Comparison of ENCODE assay signal across 8 cellular contexts in the genomic region with DNA sequence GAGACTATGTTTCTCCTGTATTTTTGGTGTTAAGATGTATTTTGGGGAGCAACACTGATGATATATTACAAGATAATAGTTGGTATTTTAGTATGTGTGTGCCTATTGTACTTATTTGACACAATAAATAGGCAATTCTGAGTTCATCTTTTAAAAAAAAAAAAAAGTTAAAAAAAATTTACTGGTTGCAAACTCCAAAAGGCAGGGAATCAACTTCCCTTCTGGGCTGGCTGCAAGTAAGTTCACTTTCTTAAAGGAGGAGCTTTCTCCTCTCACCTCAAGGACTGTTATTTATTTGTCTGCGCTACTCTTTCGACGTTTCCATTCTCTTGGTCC. TPM values are rescaled to one million over a fixed set of nuclear protein-coding genes. Genes with fewer than 3 reads are reported as not detected.
DNase-seq lines count a peak whose midpoint lies in the region; ATAC-seq, FAIRE-seq and TF ChIP-seq lines count a peak whose summit lies in the region.

No MANE protein-coding gene starts in this region.

- peak overlapping the region; percentile 91 for H2AFZ ChIP-seq in neural progenitor cell (replicated peaks)

- peaks cover 13% of the 10 kb centered on the region for H3K4me1 Mint-ChIP-seq in neural progenitor cell

- TF ChIP-seq CTCF in neural progenitor cell (IDR thresholded peaks at IDR 0.05) = no peak

- no peaks in the 10 kb centered on the region for H3K9me3 Mint-ChIP-seq in neural progenitor cell

- peak overlapping the region; percentile 79 for H3K4me3 ChIP-seq in BLaER1
- H3K4me3 ChIP-seq in MG63 = peak overlapping the region; percentile 89
- peak overlapping the region; percentile 97 for H3K4me3 ChIP-seq in ectodermal cell (ENCODE audit: insufficient read depth, low read depth, low read length)
- peak overlapping the region; percentile 74 for H3K4me3 ChIP-seq in neural progenitor cell
- H3K4me3 ChIP-seq in small intestine (ENCODE audit: low read depth in 1 of 2, low read length in 2 of 2) = peak overlapping the region in 1 of 2 donors; percentile 88

- peaks cover 6% of the 10 kb centered on the region; the same call in 1 of the 2 replicates for H3K36me3 ChIP-seq in BLaER1
- H3K36me3 ChIP-seq in MG63 = peaks cover under 1% of the 10 kb centered on the region
- H3K36me3 ChIP-seq in ectodermal cell (ENCODE audit: control insufficient read depth, insufficient read depth, low read length) = no peaks in the 10 kb centered on the region
- H3K36me3 ChIP-seq in neural progenitor cell = no peaks in the 10 kb centered on the region
- no peaks in the 10 kb centered on the region for H3K36me3 ChIP-seq in small intestine (ENCODE audit: control insufficient read depth in 2 of 2, insufficient read depth in 2 of 2, low read length in 2 of 2)

- peaks cover 22% of the 10 kb centered on the region for H3K4me1 ChIP-seq in BLaER1
- peaks cover 3% of the 10 kb centered on the region for H3K4me1 ChIP-seq in ectodermal cell (ENCODE audit: control insufficient read depth, insufficient read depth, low read length)
- peaks cover 19% of the 10 kb centered on the region for H3K4me1 ChIP-seq in neural progenitor cell
- peaks cover 0 to 4% of the 10 kb centered on the region in 2 donors for H3K4me1 ChIP-seq in small intestine (ENCODE audit: control insufficient read depth in 2 of 2, insufficient read depth in 1 of 2, low read depth in 1 of 2, low read length in 1 of 2)

- no peaks in the 10 kb centered on the region for H3K9me3 ChIP-seq in BLaER1
- no peaks in the 10 kb centered on the region for H3K9me3 ChIP-seq in MG63
- H3K9me3 ChIP-seq in ectodermal cell (ENCODE audit: control insufficient read depth, low read length) = no peaks in the 10 kb centered on the region
- H3K9me3 ChIP-seq in neural progenitor cell (ENCODE audit: low read depth) = no peaks in the 10 kb centered on the region
- H3K9me3 ChIP-seq in small intestine (ENCODE audit: control insufficient read depth, low read depth) = no peaks in the 10 kb centered on the region

- WGBS in ectodermal cell, 2 experiments = 3 to 8% methylated on average over 3 of the region's 3 CpGs
- WGBS in small intestine, 3 donors = 1 to 2% (median 1%) methylated on average over 3 of the region's 3 CpGs

- peaks cover 3% of the 10 kb centered on the region for H3K27me3 Mint-ChIP-seq in neural progenitor cell (ENCODE audit: insufficient read depth, low read depth)

- H3K9ac ChIP-seq in BLaER1 = no peak overlapping the region
- no peak overlapping the region for H3K9ac ChIP-seq in neural progenitor cell

- H3K27ac ChIP-seq in BLaER1 (no peak overlapping the region), ectodermal cell (ENCODE audit: insufficient read depth, low read depth, low read length, poor library complexity, severe bottlenecking) (no peak overlapping the region), neural progenitor cell (no peak overlapping the region), small intestine (ENCODE audit: low read depth in 1 of 2, low read length in 1 of 2) (no peak overlapping the region)

- H3K4me2 ChIP-seq in BLaER1 (peak overlapping the region; percentile 59), neural progenitor cell (peak overlapping the region; percentile 83)

- H3K27me3 ChIP-seq in BLaER1 = no peaks in the 10 kb centered on the region
- H3K27me3 ChIP-seq in MG63 = no peaks in the 10 kb centered on the region
- no peaks in the 10 kb centered on the region for H3K27me3 ChIP-seq in ectodermal cell (ENCODE audit: control insufficient read depth, insufficient read depth, low read length, poor library complexity, severe bottlenecking)
- H3K27me3 ChIP-seq in neural progenitor cell = no peaks in the 10 kb centered on the region
- H3K27me3 ChIP-seq in small intestine (ENCODE audit: control insufficient read depth in 2 of 2, insufficient read depth in 2 of 2, low read length in 2 of 2) = no peaks in the 10 kb centered on the region

- DNase-seq in MG63 = no peak
- DNase-seq in neural progenitor cell (ENCODE audit: low spot score) = no peak
- DNase-seq in small intestine = no peak

- no peak for ATAC-seq in GM19455 (IDR thresholded peaks at IDR 0.05; ENCODE audit: unreplicated experiment)
- ATAC-seq in HG02571 (IDR thresholded peaks at IDR 0.05; ENCODE audit: unreplicated experiment) = no peak
- ATAC-seq in HG02970 (IDR thresholded peaks at IDR 0.05; ENCODE audit: low FRiP score, unreplicated experiment) = no peak

- peak overlapping the region; percentile 99 for H3K4me3 Mint-ChIP-seq in neural progenitor cell

- H4K20me1 ChIP-seq in BLaER1 (peaks cover 26% of the 10 kb centered on the region; the same call in 1 of the 2 replicates), neural progenitor cell (ENCODE audit: low read depth) (no peaks in the 10 kb centered on the region)

- peaks cover 23% of the 10 kb centered on the region for H3K79me2 ChIP-seq in neural progenitor cell (ENCODE audit: low read depth)

- peak overlapping the region; percentile 96 for H3K27ac Mint-ChIP-seq in neural progenitor cell

- no peaks in the 10 kb centered on the region for H3K36me3 Mint-ChIP-seq in neural progenitor cell

- no peak for FAIRE-seq in small intestine (lab: Jason Lieb, UNC)

- peaks cover 20% of the 10 kb centered on the region for H3F3A ChIP-seq in neural progenitor cell (ENCODE audit: low read depth)

RNA-seq across cellular contexts. Expression of a gene that starts 0.3 kb away (rescaled TPM):
- 34.6 and 40.1 TPM in 2 replicates for total RNA-seq in MG63 (2014; rRNA removed; shearing (Covaris generic); ENCODE audit: low replicate concordance)
- 40.5 TPM for polyA plus RNA-seq in ectodermal cell (2013, experiment 1 of 4)
- 38.7 TPM for polyA plus RNA-seq in ectodermal cell (2013, experiment 2 of 4)
- 28.9 TPM for polyA plus RNA-seq in ectodermal cell (2013, experiment 3 of 4)
- polyA plus RNA-seq in ectodermal cell (2013, experiment 4 of 4) = 32.1 TPM
- total RNA-seq in neural progenitor cell (ENCODE audit: low replicate concordance) = 49.1 and 93.1 TPM in 2 replicates
- 1 to 10 TPM; 7.8 to 9.5 (median 9.0) TPM for polyA plus RNA-seq in small intestine
